ENCODE assay signal across 9 cellular contexts in genomic region chrX:30308263-30309138, GRCh38. TPM values are rescaled to one million over a fixed set of nuclear protein-coding genes. Genes with fewer than 3 reads are reported as not detected.
DNase-seq lines count a peak whose midpoint lies in the region; ATAC-seq, FAIRE-seq and TF ChIP-seq lines count a peak whose summit lies in the region.
"Had no signal": no experiment of that assay in that cellular context is flagged by ENCODE, and none has a peak within 500 bp of the region (broad histone marks: within the 10 kb centered on the region; RNA-seq: fewer than 3 reads in every experiment).

No MANE protein-coding gene starts in this region.

- H3K79me1 ChIP-seq in trophoblast cell (ENCODE audit: low read length), result no peaks in the 10 kb centered on the region

- H3K9ac ChIP-seq in endodermal cell (ENCODE audit: extremely low read depth, low read length, poor library complexity, severe bottlenecking) (peak overlapping the region; percentile 30), trophoblast cell (ENCODE audit: low read length) (no peak overlapping the region), MM.1S (ENCODE audit: low read length) (no peak overlapping the region)

- H4K8ac ChIP-seq in trophoblast cell (ENCODE audit: low read depth, low read length), result no peak overlapping the region

- H4K91ac ChIP-seq in trophoblast cell (ENCODE audit: low read depth, low read length), result no peak overlapping the region

- FAIRE-seq in H54 (lab: Jason Lieb, UNC), result no peak
- FAIRE-seq: TTC549 had no signal

- H3K4me3 ChIP-seq in endodermal cell (ENCODE audit: low read length) (peak overlapping the region; percentile 87), trophoblast cell (ENCODE audit: low read depth, low read length) (peak overlapping the region; percentile 66), MM.1S (ENCODE audit: low read length) (no peak overlapping the region)

- no peak overlapping the region for H3K14ac ChIP-seq in trophoblast cell (ENCODE audit: low read length)

- TF ChIP-seq CTCF in GM12873 (IDR thresholded peaks at IDR 0.05; ENCODE audit: insufficient read depth, low read depth, low read length, missing control alignments) (peak; percentile 42), endodermal cell (conservative IDR thresholded peaks at IDR 0.05) (peak; percentile 81), MM.1S (IDR thresholded peaks at IDR 0.05; ENCODE audit: low read length) (no peak)

- peak overlapping the region; percentile 43 for H4K12ac ChIP-seq in trophoblast cell (ENCODE audit: low read depth, low read length)

- no peak overlapping the region for H2AFZ ChIP-seq in trophoblast cell (ENCODE audit: insufficient read depth, low read length, poor library complexity)
- H2AFZ ChIP-seq in MM.1S (ENCODE audit: low read length), result no peak overlapping the region

- WGBS in endodermal cell (ENCODE audit: insufficient coverage in 1 of 2, insufficient read length in 1 of 2), 2 experiments, result 7% methylated on average over 71 of the region's 71 CpGs; no CpG with 5 or more reads in 1 of the 2 experiments
- WGBS in trophoblast cell (ENCODE audit: extremely low coverage, insufficient coverage, insufficient read length), result no CpG with 5 or more reads among the region's 71 CpGs

- no peak overlapping the region for H2BK120ac ChIP-seq in trophoblast cell (ENCODE audit: insufficient read depth, low read length, poor library complexity)

- no peaks in the 10 kb centered on the region for H3K9me2 ChIP-seq in MM.1S (replicated peaks; ENCODE audit: insufficient read depth, low read length)

- no peak overlapping the region for H2AK5ac ChIP-seq in trophoblast cell (ENCODE audit: low read length)

- DNase-seq in NCI-H146 treated with DMSO at 0.1 percent for 48 hours (lab: John Stamatoyannopoulos, UW; ENCODE audit: unreplicated experiment) (peak; percentile 28), endodermal cell (peak; percentile 82), trophoblast cell (no peak), H54 (ENCODE audit: insufficient read length, low spot score) (no peak), MM.1S (no peak)
- no peak for DNase-seq in effector CD4-positive, alpha-beta T cell

- no peaks in the 10 kb centered on the region for H3K9me3 Mint-ChIP-seq in endodermal cell

- H3K4me2 ChIP-seq in trophoblast cell (ENCODE audit: low read length) (peak overlapping the region; percentile 91), MM.1S (ENCODE audit: low read depth, low read length) (no peak overlapping the region)

- no peaks in the 10 kb centered on the region for H4K20me1 ChIP-seq in MM.1S (ENCODE audit: insufficient read depth, low read length)

- H3K9me3 ChIP-seq in endodermal cell (ENCODE audit: control insufficient read depth, low read length), result no peaks in the 10 kb centered on the region
- no peaks in the 10 kb centered on the region for H3K9me3 ChIP-seq in trophoblast cell (ENCODE audit: insufficient read depth, low read depth, low read length)
- no peaks in the 10 kb centered on the region for H3K9me3 ChIP-seq in MM.1S (replicated peaks; ENCODE audit: insufficient read depth, low read length)

- peaks cover 9% of the 10 kb centered on the region for H3K36me3 ChIP-seq in endodermal cell (ENCODE audit: control insufficient read depth, insufficient read depth, low read length)
- H3K36me3 ChIP-seq in trophoblast cell (ENCODE audit: control insufficient read depth in 1 of 2, insufficient read depth in 2 of 2, low read length in 2 of 2), result no peaks in the 10 kb centered on the region
- H3K36me3 ChIP-seq in MM.1S (replicated peaks; ENCODE audit: insufficient read depth, low read length), result no peaks in the 10 kb centered on the region

- H3K4me1 Mint-ChIP-seq in endodermal cell, result peaks cover 10% of the 10 kb centered on the region

- no peak for TF ChIP-seq POLR2A in H54 (IDR thresholded peaks at IDR 0.05; ENCODE audit: low read depth, low read length)

- H3K27me3 ChIP-seq in endodermal cell (ENCODE audit: control insufficient read depth, insufficient read depth, low read length, poor library complexity, severe bottlenecking) (peaks cover 17% of the 10 kb centered on the region), trophoblast cell (ENCODE audit: insufficient read depth, low read length) (peaks cover 17% of the 10 kb centered on the region), MM.1S (replicated peaks; ENCODE audit: insufficient read depth, low read length) (no peaks in the 10 kb centered on the region)

- H3F3A ChIP-seq in MM.1S (ENCODE audit: insufficient read depth, low read length), result no peaks in the 10 kb centered on the region

- H3K4me3 Mint-ChIP-seq in endodermal cell, result peak overlapping the region; percentile 69

- no peak overlapping the region for H2BK12ac ChIP-seq in trophoblast cell (ENCODE audit: low read length)

- H3K27ac ChIP-seq in endodermal cell (ENCODE audit: low read depth, low read length) (no peak overlapping the region), trophoblast cell (ENCODE audit: low read depth, low read length) (no peak overlapping the region), MM.1S (ENCODE audit: low read length) (no peak overlapping the region)

- no peak overlapping the region for H3K23ac ChIP-seq in trophoblast cell (ENCODE audit: low read length)

- H2BK5ac ChIP-seq in trophoblast cell (ENCODE audit: low read depth, low read length, poor library complexity), result no peak overlapping the region

- no peak overlapping the region for H3K4ac ChIP-seq in trophoblast cell (ENCODE audit: low read depth, low read length)

- H3K79me2 ChIP-seq in trophoblast cell (ENCODE audit: control insufficient read depth, insufficient read depth, low read length, poor library complexity), result no peaks in the 10 kb centered on the region
- no peaks in the 10 kb centered on the region for H3K79me2 ChIP-seq in MM.1S (ENCODE audit: low read length)

- H3K4me1 ChIP-seq in endodermal cell (ENCODE audit: control insufficient read depth, insufficient read depth, low read length) (no peaks in the 10 kb centered on the region), trophoblast cell (ENCODE audit: control insufficient read depth in 1 of 2, insufficient read depth in 2 of 2, low read length in 2 of 2) (peaks cover 0 to 8% of the 10 kb centered on the region in 2 experiments), MM.1S (ENCODE audit: low read length) (no peaks in the 10 kb centered on the region)

- peaks cover 46% of the 10 kb centered on the region for H3K27me3 Mint-ChIP-seq in endodermal cell (ENCODE audit: insufficient read depth)

- peaks cover 11% of the 10 kb centered on the region for H3K36me3 Mint-ChIP-seq in endodermal cell (ENCODE audit: low read depth)

- H3K27ac Mint-ChIP-seq in endodermal cell, result no peak overlapping the region

- H3K18ac ChIP-seq in trophoblast cell (ENCODE audit: low read length), result no peak overlapping the region

- ATAC-seq in HG02840 (IDR thresholded peaks at IDR 0.05; ENCODE audit: low FRiP score, unreplicated experiment), result no peak

RNA-seq across cellular contexts. Expression of gene NR0B1, which starts 0.7 kb away (rescaled TPM):
- 10 to 100 TPM in 1 of 2 donors, 1 to 10 TPM in 1; 9.6 to 15.2 TPM for total RNA-seq in endodermal cell
- polyA plus RNA-seq in endodermal cell (2013, experiment 1 of 2), result 2.0 TPM
- 4.8 TPM for polyA plus RNA-seq in endodermal cell (2013, experiment 2 of 2)
- 0.42 and 0.44 TPM in 2 replicates for polyA plus RNA-seq in trophoblast cell (2013)

Comparison
In these comparisons a context has a peak if more than half of its experiments do, and no peak if none do; other contexts are left out.
1. DNase-seq: peak in NCI-H146 treated with DMSO at 0.1 percent for 48 hours (single experiment) and endodermal cell (single experiment); none in trophoblast cell (0 of 2), H54 (single experiment), MM.1S (single experiment) and effector CD4-positive, alpha-beta T cell (single experiment).